1 cellular context compared by ENCODE assay signal in the genomic region with DNA sequence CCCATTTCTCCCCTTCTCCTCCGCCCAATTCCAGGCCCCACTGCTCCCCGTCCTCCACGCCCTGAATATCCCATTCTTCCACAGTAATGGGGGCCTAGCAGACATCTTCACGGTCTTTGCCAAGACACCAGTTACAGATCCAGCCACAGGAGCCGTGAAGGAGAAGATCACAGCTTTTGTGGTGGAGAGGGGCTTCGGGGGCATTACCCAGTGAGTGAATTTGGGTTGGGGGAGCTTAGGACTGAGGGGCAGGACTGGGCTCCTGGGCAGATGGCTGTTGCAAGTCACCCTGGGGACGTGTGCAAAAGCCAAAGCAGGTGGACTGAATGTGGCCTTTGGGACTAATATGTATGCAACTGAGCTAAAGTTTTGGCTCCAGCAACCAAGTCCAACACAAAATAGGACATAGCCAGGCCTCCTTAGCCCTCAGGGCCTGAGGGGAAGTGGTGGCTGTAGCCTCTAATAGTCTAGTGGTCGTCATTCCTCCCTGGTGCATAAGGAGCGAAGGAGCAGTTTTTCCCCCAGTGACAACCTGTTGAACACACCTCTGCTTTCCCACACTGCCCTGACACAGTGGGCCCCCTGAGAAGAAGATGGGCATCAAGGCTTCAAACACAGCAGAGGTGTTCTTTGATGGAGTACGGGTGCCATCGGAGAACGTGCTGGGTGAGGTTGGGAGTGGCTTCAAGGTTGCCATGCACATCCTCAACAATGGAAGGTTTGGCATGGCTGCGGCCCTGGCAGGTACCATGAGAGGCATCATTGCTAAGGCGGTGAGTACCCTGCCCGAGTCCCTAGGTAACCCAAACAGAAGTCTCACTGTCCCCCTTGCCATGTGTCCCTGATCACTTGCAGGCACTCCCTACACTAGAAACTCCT.
TF ChIP-seq lines count a peak whose summit lies in the region.

No MANE protein-coding gene starts in this region.

TF ChIP-seq in HEK293, 187 proteins besides CTCF, POLR2A, EP300 and RAD21:
- TF ChIP-seq, protein P1, sequence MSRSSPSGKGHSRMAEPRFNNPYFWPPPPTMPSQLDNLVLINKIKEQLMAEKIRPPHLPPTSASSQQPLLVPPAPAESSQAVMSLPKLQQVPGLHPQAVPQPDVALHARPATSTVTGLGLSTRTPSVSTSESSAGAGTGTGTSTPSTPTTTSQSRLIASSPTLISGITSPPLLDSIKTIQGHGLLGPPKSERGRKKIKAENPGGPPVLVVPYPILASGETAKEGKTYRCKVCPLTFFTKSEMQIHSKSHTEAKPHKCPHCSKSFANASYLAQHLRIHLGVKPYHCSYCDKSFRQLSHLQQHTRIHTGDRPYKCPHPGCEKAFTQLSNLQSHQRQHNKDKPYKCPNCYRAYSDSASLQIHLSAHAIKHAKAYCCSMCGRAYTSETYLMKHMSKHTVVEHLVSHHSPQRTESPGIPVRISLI (tag by site-specific recombination; IDR thresholded peaks at IDR 0.05), result no peak
- TF ChIP-seq SCRT1 (tag by site-specific recombination; IDR thresholded peaks at IDR 0.05; ENCODE audit: borderline replicate concordance), result peak; percentile 97
- TF ChIP-seq ZNF629 (tag by site-specific recombination; IDR thresholded peaks at IDR 0.05), result no peak
- no peak for TF ChIP-seq ZNF146 (tag by site-specific recombination; IDR thresholded peaks at IDR 0.05)
- TF ChIP-seq, protein P2, sequence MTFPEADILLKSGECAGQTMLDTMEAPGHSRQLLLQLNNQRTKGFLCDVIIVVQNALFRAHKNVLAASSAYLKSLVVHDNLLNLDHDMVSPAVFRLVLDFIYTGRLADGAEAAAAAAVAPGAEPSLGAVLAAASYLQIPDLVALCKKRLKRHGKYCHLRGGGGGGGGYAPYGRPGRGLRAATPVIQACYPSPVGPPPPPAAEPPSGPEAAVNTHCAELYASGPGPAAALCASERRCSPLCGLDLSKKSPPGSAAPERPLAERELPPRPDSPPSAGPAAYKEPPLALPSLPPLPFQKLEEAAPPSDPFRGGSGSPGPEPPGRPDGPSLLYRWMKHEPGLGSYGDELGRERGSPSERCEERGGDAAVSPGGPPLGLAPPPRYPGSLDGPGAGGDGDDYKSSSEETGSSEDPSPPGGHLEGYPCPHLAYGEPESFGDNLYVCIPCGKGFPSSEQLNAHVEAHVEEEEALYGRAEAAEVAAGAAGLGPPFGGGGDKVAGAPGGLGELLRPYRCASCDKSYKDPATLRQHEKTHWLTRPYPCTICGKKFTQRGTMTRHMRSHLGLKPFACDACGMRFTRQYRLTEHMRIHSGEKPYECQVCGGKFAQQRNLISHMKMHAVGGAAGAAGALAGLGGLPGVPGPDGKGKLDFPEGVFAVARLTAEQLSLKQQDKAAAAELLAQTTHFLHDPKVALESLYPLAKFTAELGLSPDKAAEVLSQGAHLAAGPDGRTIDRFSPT (tag by site-specific recombination; IDR thresholded peaks at IDR 0.05), result peak; percentile 40; the same call in 1 of the 2 replicates
- TF ChIP-seq, protein P3, sequence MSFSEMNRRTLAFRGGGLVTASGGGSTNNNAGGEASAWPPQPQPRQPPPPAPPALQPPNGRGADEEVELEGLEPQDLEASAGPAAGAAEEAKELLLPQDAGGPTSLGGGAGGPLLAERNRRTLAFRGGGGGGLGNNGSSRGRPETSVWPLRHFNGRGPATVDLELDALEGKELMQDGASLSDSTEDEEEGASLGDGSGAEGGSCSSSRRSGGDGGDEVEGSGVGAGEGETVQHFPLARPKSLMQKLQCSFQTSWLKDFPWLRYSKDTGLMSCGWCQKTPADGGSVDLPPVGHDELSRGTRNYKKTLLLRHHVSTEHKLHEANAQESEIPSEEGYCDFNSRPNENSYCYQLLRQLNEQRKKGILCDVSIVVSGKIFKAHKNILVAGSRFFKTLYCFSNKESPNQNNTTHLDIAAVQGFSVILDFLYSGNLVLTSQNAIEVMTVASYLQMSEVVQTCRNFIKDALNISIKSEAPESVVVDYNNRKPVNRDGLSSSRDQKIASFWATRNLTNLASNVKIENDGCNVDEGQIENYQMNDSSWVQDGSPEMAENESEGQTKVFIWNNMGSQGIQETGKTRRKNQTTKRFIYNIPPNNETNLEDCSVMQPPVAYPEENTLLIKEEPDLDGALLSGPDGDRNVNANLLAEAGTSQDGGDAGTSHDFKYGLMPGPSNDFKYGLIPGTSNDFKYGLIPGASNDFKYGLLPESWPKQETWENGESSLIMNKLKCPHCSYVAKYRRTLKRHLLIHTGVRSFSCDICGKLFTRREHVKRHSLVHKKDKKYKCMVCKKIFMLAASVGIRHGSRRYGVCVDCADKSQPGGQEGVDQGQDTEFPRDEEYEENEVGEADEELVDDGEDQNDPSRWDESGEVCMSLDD (tag by site-specific recombination; IDR thresholded peaks at IDR 0.05), result 0 out of 2 replicates have a peak, but pooled peaks have one; percentile 18
- peak; percentile 98 for TF ChIP-seq SCRT2 (tag by site-specific recombination; IDR thresholded peaks at IDR 0.05)
- TF ChIP-seq HOXD13 (CRISPR knock-in tag; IDR thresholded peaks at IDR 0.05; ENCODE audit: borderline replicate concordance), result no peak
